In the genomic region with DNA sequence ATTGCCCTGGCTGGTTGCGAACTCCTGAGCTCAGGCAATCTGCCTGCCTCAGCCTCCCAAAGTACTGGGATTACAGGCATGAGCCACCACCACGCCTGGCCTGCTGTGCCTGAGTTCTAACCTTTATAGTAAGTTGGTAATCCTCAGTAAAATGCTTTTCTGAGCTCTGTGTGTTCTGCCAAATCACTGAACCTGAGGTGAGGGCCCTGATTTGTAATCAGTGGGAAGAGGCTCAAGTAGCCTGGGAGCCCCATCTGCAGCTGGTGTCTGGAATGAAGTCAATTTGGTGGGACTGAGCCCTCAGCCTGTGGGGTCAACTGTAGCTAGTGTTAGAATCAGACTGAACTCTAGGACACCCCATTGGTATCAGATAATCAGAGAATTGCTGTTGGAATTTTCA, we compare ENCODE assay signal across 31 cellular contexts.
DNase-seq lines count a peak whose midpoint lies in the region; ATAC-seq, FAIRE-seq and TF ChIP-seq lines count a peak whose summit lies in the region.
"Had no signal": no experiment of that assay in that cellular context is flagged by ENCODE, and none has a peak within 500 bp of the region (broad histone marks: within the 10 kb centered on the region; RNA-seq: fewer than 3 reads in every experiment).

No MANE protein-coding gene starts in this region.

- no peaks in the 10 kb centered on the region for H3K9me3 ChIP-seq in H9 (ENCODE audit: control insufficient read depth, low read depth, low read length)
- no peaks in the 10 kb centered on the region for H3K9me3 ChIP-seq in kidney (ENCODE audit: control insufficient read depth in 1 of 2, low read length in 2 of 2)
- peaks cover 8% of the 10 kb centered on the region for H3K9me3 ChIP-seq in trophoblast cell (ENCODE audit: insufficient read depth, low read depth, low read length)
- H3K9me3 ChIP-seq in SJCRH30 (replicated peaks): no peaks in the 10 kb centered on the region
- H3K9me3 ChIP-seq: breast epithelium, left ventricle myocardium inferior, MG63, right lobe of liver, tibial artery had no signal

- H2BK15ac ChIP-seq in H9 (ENCODE audit: low read depth, low read length): no peak overlapping the region

- H3K4me1 Mint-ChIP-seq in H9 (peaks cover 43 to 47% of the 10 kb centered on the region in 2 experiments), type B pancreatic cell (ENCODE audit: unreplicated experiment) (peaks cover 24% of the 10 kb centered on the region)
- H3K4me1 Mint-ChIP-seq: activated naive CD4-positive, alpha-beta T cell treated with anti-CD3 and anti-CD28 coated beads, Interleukin-2, amount 50 U/mL, for 24 hours had no signal

- H2BK120ac ChIP-seq in H9 (ENCODE audit: low read depth, low read length, poor library complexity, severe bottlenecking): no peak overlapping the region
- H2BK120ac ChIP-seq in trophoblast cell (ENCODE audit: insufficient read depth, low read length, poor library complexity): no peak overlapping the region

- H2BK12ac ChIP-seq in H9 (ENCODE audit: insufficient read length, low read depth, low read length) (no peak overlapping the region), trophoblast cell (ENCODE audit: low read length) (no peak overlapping the region)

- H3K36me3 Mint-ChIP-seq in H9 (ENCODE audit: insufficient read depth in 1 of 3, low read depth in 3 of 3) (peaks cover 9 to 23% (median 12%) of the 10 kb centered on the region in 3 experiments), type B pancreatic cell (no peaks in the 10 kb centered on the region)
- H3K36me3 Mint-ChIP-seq: activated naive CD4-positive, alpha-beta T cell treated with anti-CD3 and anti-CD28 coated beads, Interleukin-2, amount 50 U/mL, for 24 hours had no signal

- intact Hi-C loops in kidney (cut with DNase I): no loop called here

- no peak overlapping the region for H4K8ac ChIP-seq in H9 (replicated peaks; ENCODE audit: insufficient read length, low read depth, low read length)
- no peak overlapping the region for H4K8ac ChIP-seq in trophoblast cell (ENCODE audit: low read depth, low read length)

- no peak overlapping the region for H4K12ac ChIP-seq in trophoblast cell (ENCODE audit: low read depth, low read length)

- no peak overlapping the region; the same call in 1 of the 2 replicates for H3K4ac ChIP-seq in H9 (ENCODE audit: low read depth, low read length)
- no peak overlapping the region for H3K4ac ChIP-seq in trophoblast cell (ENCODE audit: low read depth, low read length)

- H3K4me3 ChIP-seq in kidney (ENCODE audit: low read length in 2 of 2) (no peak overlapping the region), trophoblast cell (ENCODE audit: low read depth, low read length) (no peak overlapping the region), SJCRH30 (no peak overlapping the region)
- H3K4me3 ChIP-seq: breast epithelium, left ventricle myocardium inferior, MG63, right lobe of liver, tibial artery had no signal

- H3K4me1 ChIP-seq in H9 (ENCODE audit: insufficient read depth, low read length) (peaks cover 7% of the 10 kb centered on the region; the same call in 1 of the 2 replicates), kidney (ENCODE audit: control insufficient read depth in 1 of 2, insufficient read depth in 1 of 2, low read depth in 1 of 2, low read length in 2 of 2) (peaks cover 9 to 10% of the 10 kb centered on the region in 2 donors), trophoblast cell (ENCODE audit: control insufficient read depth in 1 of 2, insufficient read depth in 2 of 2, low read length in 2 of 2) (no peaks in the 10 kb centered on the region), SJCRH30 (no peaks in the 10 kb centered on the region)
- H3K4me1 ChIP-seq: breast epithelium, tibial artery had no signal

- no peak overlapping the region for H3K9ac ChIP-seq in H9 (ENCODE audit: extremely low read depth, insufficient read length, low read length)
- H3K9ac ChIP-seq in kidney (ENCODE audit: low read length in 2 of 2): no peak overlapping the region
- no peak overlapping the region for H3K9ac ChIP-seq in trophoblast cell (ENCODE audit: low read length)
- H3K9ac ChIP-seq: KMS-11 had no signal

- H3K79me1 ChIP-seq in H9 (ENCODE audit: insufficient read depth, low read depth, low read length, poor library complexity, severe bottlenecking) (no peaks in the 10 kb centered on the region), trophoblast cell (ENCODE audit: low read length) (no peaks in the 10 kb centered on the region)

- H2AK5ac ChIP-seq in H9 (ENCODE audit: insufficient read length, low read length): no peak overlapping the region
- no peak overlapping the region for H2AK5ac ChIP-seq in trophoblast cell (ENCODE audit: low read length)

- no peak overlapping the region for H3K14ac ChIP-seq in H9 (ENCODE audit: insufficient read depth, low read length)
- H3K14ac ChIP-seq in trophoblast cell (ENCODE audit: low read length): no peak overlapping the region

- H3K27ac ChIP-seq in H9 (ENCODE audit: insufficient read length, low read depth, low read length) (no peak overlapping the region), kidney (ENCODE audit: low read depth in 2 of 2, low read length in 2 of 2) (no peak overlapping the region), trophoblast cell (ENCODE audit: low read depth, low read length) (no peak overlapping the region), SJCRH30 (no peak overlapping the region)
- H3K27ac ChIP-seq: breast epithelium, KMS-11, right lobe of liver, tibial artery had no signal

- H3K4me2 ChIP-seq in H9 (ENCODE audit: insufficient read depth, insufficient read length, low read length) (no peak overlapping the region), trophoblast cell (ENCODE audit: low read length) (no peak overlapping the region)
- H3K4me2 ChIP-seq: KMS-11 had no signal

- H4K20me1 ChIP-seq in H9 (ENCODE audit: control insufficient read depth, insufficient read depth, insufficient read length): no peaks in the 10 kb centered on the region

- H3K18ac ChIP-seq in H9 (ENCODE audit: insufficient read length, low read depth, low read length) (no peak overlapping the region), trophoblast cell (ENCODE audit: low read length) (no peak overlapping the region)

- WGBS in H9 (ENCODE audit: extremely low coverage, insufficient read length, low lambda C conversion rate): no CpG with 5 or more reads among the region's 2 CpGs
- WGBS in trophoblast cell (ENCODE audit: extremely low coverage, insufficient coverage, insufficient read length): no CpG with 5 or more reads among the region's 2 CpGs

- no peak overlapping the region for H4K5ac ChIP-seq in H9 (ENCODE audit: insufficient read length, low read depth, low read length)

- no peaks in the 10 kb centered on the region for H3K23me2 ChIP-seq in H9 (ENCODE audit: insufficient read length, low read depth, low read length, poor library complexity, severe bottlenecking)

- FAIRE-seq in kidney (lab: Jason Lieb, UNC): no peak
- FAIRE-seq: HTR-8/SVneo, islet of Langerhans, TTC549 had no signal

- H3K27me3 Mint-ChIP-seq in H9 (ENCODE audit: low read depth): no peaks in the 10 kb centered on the region
- H3K27me3 Mint-ChIP-seq in type B pancreatic cell: no peaks in the 10 kb centered on the region
- H3K27me3 Mint-ChIP-seq: activated CD8-positive, alpha-beta T cell treated with anti-CD3 and anti-CD28 coated beads for 36 hours; activated naive CD4-positive, alpha-beta T cell treated with anti-CD3 and anti-CD28 coated beads, Interleukin-2, amount 50 U/mL, for 24 hours; progenitor cell of endocrine pancreas; T-helper 17 cell had no signal

- H2AFZ ChIP-seq in H9 (ENCODE audit: low read length) (no peak overlapping the region), trophoblast cell (ENCODE audit: insufficient read depth, low read length, poor library complexity) (no peak overlapping the region)

- H2BK5ac ChIP-seq in H9 (ENCODE audit: insufficient read length, low read length): no peak overlapping the region
- H2BK5ac ChIP-seq in trophoblast cell (ENCODE audit: low read depth, low read length, poor library complexity): no peak overlapping the region

- H4K91ac ChIP-seq in H9 (ENCODE audit: insufficient read length, low read depth, low read length) (no peak overlapping the region), trophoblast cell (ENCODE audit: low read depth, low read length) (no peak overlapping the region)

- no peaks in the 10 kb centered on the region for H3K79me2 ChIP-seq in H9 (ENCODE audit: insufficient read depth, low read length)
- H3K79me2 ChIP-seq in trophoblast cell (ENCODE audit: control insufficient read depth, insufficient read depth, low read length, poor library complexity): no peaks in the 10 kb centered on the region

- peaks cover 5 to 10% of the 10 kb centered on the region in 2 experiments for H3K9me3 Mint-ChIP-seq in H9
- no peaks in the 10 kb centered on the region for H3K9me3 Mint-ChIP-seq in type B pancreatic cell
- H3K9me3 Mint-ChIP-seq: activated CD8-positive, alpha-beta T cell treated with anti-CD3 and anti-CD28 coated beads for 36 hours; activated naive CD4-positive, alpha-beta T cell treated with anti-CD3 and anti-CD28 coated beads, Interleukin-2, amount 50 U/mL, for 24 hours had no signal

- no peak overlapping the region for H2BK20ac ChIP-seq in H9 (ENCODE audit: low read depth, low read length, poor library complexity, severe bottlenecking)

- H3K23ac ChIP-seq in H9 (ENCODE audit: insufficient read length, low read depth, low read length): no peak overlapping the region
- no peak overlapping the region for H3K23ac ChIP-seq in trophoblast cell (ENCODE audit: low read length)

- H3K36me3 ChIP-seq in kidney (ENCODE audit: control insufficient read depth in 1 of 2, insufficient read depth in 2 of 2, low read length in 2 of 2) (no peaks in the 10 kb centered on the region), trophoblast cell (ENCODE audit: control insufficient read depth in 1 of 2, insufficient read depth in 2 of 2, low read length in 2 of 2) (no peaks in the 10 kb centered on the region), SJCRH30 (no peaks in the 10 kb centered on the region)
- H3K36me3 ChIP-seq: breast epithelium, right lobe of liver, tibial artery had no signal

- DNase-seq in H9: no peak
- peak; percentile 57 for DNase-seq in NCI-H82 treated with DMSO at 0.1 percent for 48 hours (lab: John Stamatoyannopoulos, UW; ENCODE audit: unreplicated experiment)
- DNase-seq in kidney: peak; percentile 9
- DNase-seq in type B pancreatic cell (ENCODE audit: extremely low spot score, unreplicated experiment): no peak
- DNase-seq in trophoblast cell: no peak
- DNase-seq in SJCRH30: no peak
- DNase-seq: activated CD8-positive, alpha-beta memory T cell treated with anti-CD3 and anti-CD28 coated beads, Interleukin-2, amount 50 U/mL, for 48 hours; amniotic stem cell; C1 segment of cervical spinal cord; COR-L47; DND-41; GOT3; left ventricle myocardium inferior; MG63; NCI-H1105; NCI-H187; NCI-H446 treated with DMSO at 0.1 percent for 48 hours; stimulated activated CD4-positive, alpha-beta T cell treated with anti-CD3 and anti-CD28 coated beads, Interleukin-2, amount 100 ng/mL, for 48 hours; T-helper 17 cell; tibial artery had no signal

- H3T11ph ChIP-seq in H9 (ENCODE audit: low read length): no peak overlapping the region

- no peak for ATAC-seq in GM21528 (IDR thresholded peaks at IDR 0.05; ENCODE audit: low FRiP score, unreplicated experiment)
- ATAC-seq: right lobe of liver, SK-N-SH treated with all-trans-retinoic acid at 6 μM for 48 hours, T-helper 17 cell had no signal

- TF ChIP-seq CTCF in H9 (conservative IDR thresholded peaks at IDR 0.05): no peak
- no peak for TF ChIP-seq CTCF in kidney (IDR thresholded peaks at IDR 0.05; ENCODE audit: borderline replicate concordance, extremely low read depth, insufficient read depth)
- no peak for TF ChIP-seq CTCF in type B pancreatic cell (conservative IDR thresholded peaks at IDR 0.05)

- H3K27me3 ChIP-seq in H9 (ENCODE audit: insufficient read depth, low read length): no peaks in the 10 kb centered on the region
- no peaks in the 10 kb centered on the region for H3K27me3 ChIP-seq in trophoblast cell (ENCODE audit: insufficient read depth, low read length)
- no peaks in the 10 kb centered on the region for H3K27me3 ChIP-seq in SJCRH30
- H3K27me3 ChIP-seq: breast epithelium, MG63, right lobe of liver, tibial artery had no signal

- no peak overlapping the region for H3K56ac ChIP-seq in H9 (ENCODE audit: insufficient read length, low read depth, low read length)

- H3K27ac Mint-ChIP-seq in H9 (peak overlapping the region; percentile 62 to 94 (median 92); a peak in 5 of 7 replicates), type B pancreatic cell (peak overlapping the region; percentile 71)
- H3K27ac Mint-ChIP-seq: activated CD8-positive, alpha-beta T cell treated with anti-CD3 and anti-CD28 coated beads for 36 hours; activated naive CD4-positive, alpha-beta T cell treated with anti-CD3 and anti-CD28 coated beads, Interleukin-2, amount 50 U/mL, for 24 hours; progenitor cell of endocrine pancreas had no signal

- H3K4me3 Mint-ChIP-seq in H9: no peak overlapping the region
- peak overlapping the region; percentile 21 for H3K4me3 Mint-ChIP-seq in type B pancreatic cell
- H3K4me3 Mint-ChIP-seq: activated CD8-positive, alpha-beta T cell treated with anti-CD3 and anti-CD28 coated beads for 36 hours; activated naive CD4-positive, alpha-beta T cell treated with anti-CD3 and anti-CD28 coated beads, Interleukin-2, amount 50 U/mL, for 24 hours; T-helper 17 cell had no signal

Comparison
In these comparisons a context has a peak if more than half of its experiments do, and no peak if none do; other contexts are left out.
1. DNase-seq: peak in NCI-H82 treated with DMSO at 0.1 percent for 48 hours (single experiment) and kidney (single experiment); none in H9 (single experiment), type B pancreatic cell (single experiment), trophoblast cell (0 of 2) and SJCRH30 (0 of 2).